ENCODE assay signal across 20 cellular contexts in genomic region chr10:91579351-91579985, GRCh38. TPM values are rescaled to one million over a fixed set of nuclear protein-coding genes. Genes with fewer than 3 reads are reported as not detected.
DNase-seq lines count a peak whose midpoint lies in the region; ATAC-seq, FAIRE-seq and TF ChIP-seq lines count a peak whose summit lies in the region.
"Had no signal": no experiment of that assay in that cellular context is flagged by ENCODE, and none has a peak within 500 bp of the region (broad histone marks: within the 10 kb centered on the region; RNA-seq: fewer than 3 reads in every experiment).

No MANE protein-coding gene starts in this region.

- 19 to 48% methylated on average over 2 of the region's 2 CpGs for WGBS in gastroesophageal sphincter (ENCODE audit: low coverage in 1 of 2), 2 donors

- DNase-seq in ELR (ENCODE audit: low read depth) (peak; percentile 33), ascending aorta (ENCODE audit: low spot score in 2 of 2) (no peak), D721Med (ENCODE audit: insufficient read length, low spot score) (no peak), islet precursor cell (no peak)
- DNase-seq: central memory CD4-positive, alpha-beta T cell; effector CD4-positive, alpha-beta T cell; hippocampal formation; mesenchymal stem cell; NCI-H1092; NCI-H2081; NCI-H446; SW 1271 had no signal

- H3K9ac ChIP-seq in skeletal muscle tissue (ENCODE audit: low read depth in 1 of 3, low read length in 3 of 3): no peak overlapping the region

- H3K4me1 ChIP-seq in ascending aorta (peaks cover 0 to 21% of the 10 kb centered on the region in 2 donors), gastroesophageal sphincter (peaks cover 3 to 65% (median 9%) of the 10 kb centered on the region in 3 donors), skeletal muscle tissue (ENCODE audit: control insufficient read depth in 3 of 3, insufficient read depth in 3 of 3, low read length in 3 of 3) (peaks cover 22 to 34% (median 25%) of the 10 kb centered on the region in 3 donors)

- H3K4me3 ChIP-seq in ascending aorta: no peak overlapping the region
- no peak overlapping the region for H3K4me3 ChIP-seq in gastroesophageal sphincter
- H3K4me3 ChIP-seq in skeletal muscle tissue (ENCODE audit: low read length in 3 of 3): no peak overlapping the region
- H3K4me3 ChIP-seq: GM23338 had no signal

- TF ChIP-seq CTCF in ascending aorta (IDR thresholded peaks at IDR 0.05) (no peak), gastroesophageal sphincter (IDR thresholded peaks at IDR 0.05) (no peak), D721Med (IDR thresholded peaks at IDR 0.05; ENCODE audit: insufficient read depth, missing control alignments) (no peak)

- no peak for TF ChIP-seq EP300 in gastroesophageal sphincter (IDR thresholded peaks at IDR 0.05)

- no peak for FAIRE-seq in D721Med (lab: Jason Lieb, UNC)
- FAIRE-seq: TTC549 had no signal

- intact Hi-C loops in ascending aorta (cut with DNase I): loop anchor here (5.0 kb wide), 1 partner anchor 52 kb away; no protein-coding TSS in a partner anchor

- H3K9me3 ChIP-seq in ascending aorta: no peaks in the 10 kb centered on the region
- H3K9me3 ChIP-seq in gastroesophageal sphincter: no peaks in the 10 kb centered on the region
- no peaks in the 10 kb centered on the region for H3K9me3 ChIP-seq in skeletal muscle tissue (ENCODE audit: control insufficient read depth in 3 of 3, low read length in 3 of 3)

- H3K27ac ChIP-seq in ascending aorta (peak overlapping the region; percentile 74 to 75), gastroesophageal sphincter (peak overlapping the region; percentile 15 to 70 (median 64)), skeletal muscle tissue (ENCODE audit: low read depth, low read length) (peak overlapping the region; percentile 21)

- no peak for TF ChIP-seq POLR2A in gastroesophageal sphincter (IDR thresholded peaks at IDR 0.05)

- no peak for ATAC-seq in gastroesophageal sphincter
- ATAC-seq in HG03520 (IDR thresholded peaks at IDR 0.05; ENCODE audit: unreplicated experiment): no peak
- ATAC-seq in GM18907 (IDR thresholded peaks at IDR 0.05; ENCODE audit: unreplicated experiment): no peak
- ATAC-seq: GM23338; natural killer cell treated with Interleukin-12 subunit alpha and Interleukin-12 subunit beta and Interleukin-15 and Interleukin-18, amount 100 ng/mL, for 72 hours had no signal

- H3K36me3 ChIP-seq in ascending aorta (no peaks in the 10 kb centered on the region), gastroesophageal sphincter (no peaks in the 10 kb centered on the region), skeletal muscle tissue (ENCODE audit: control insufficient read depth in 3 of 3, insufficient read depth in 3 of 3, low read length in 3 of 3) (no peaks in the 10 kb centered on the region)

- H3K27me3 ChIP-seq in ascending aorta (no peaks in the 10 kb centered on the region), gastroesophageal sphincter (no peaks in the 10 kb centered on the region), skeletal muscle tissue (ENCODE audit: control insufficient read depth in 3 of 3, insufficient read depth in 3 of 3, low read length in 3 of 3) (no peaks in the 10 kb centered on the region)

RNA-seq across cellular contexts. Expression of gene PPP1R3C, which starts 53.4 kb away (rescaled TPM):
- 2.0 TPM for total RNA-seq in ascending aorta
- total RNA-seq in gastroesophageal sphincter: 100 to 1,000 TPM in 2 of 4 donors, 10 to 100 TPM in 2; 83.3 to 162 (median 96.2) TPM
- 218 TPM for total RNA-seq in skeletal muscle tissue
- total RNA-seq: activated T-helper 1 cell treated with anti-CD3 and anti-CD28 coated beads, Interleukin-12 subunit alpha, Interleukin-12 subunit beta, Interleukin-2, Interleukin-4 antibody, amounts not matched to agents 30 ng/mL and 10 ng/mL and 1 ng/mL, durations not matched to agents 14 hours and 24 hours and 36 hours; natural killer cell treated with Interleukin-12 subunit alpha and Interleukin-12 subunit beta and Interleukin-15 and Interleukin-18, amount 100 ng/mL, for 72 hours had no signal

Comparison
In these comparisons a context has a peak if more than half of its experiments do, and no peak if none do; other contexts are left out.
1. H3K27ac ChIP-seq: peak in every context shown above with its lines; median percentile 74 in ascending aorta; 64 in gastroesophageal sphincter; 21 in skeletal muscle tissue.
2. RNA of gene PPP1R3C, which starts 53.4 kb away (total RNA-seq): 218 TPM in skeletal muscle tissue (single experiment) and 83.3 to 162 TPM in gastroesophageal sphincter; 2.0 TPM in ascending aorta (single experiment); every median in the first group is over 10 times any median in the second.